ENCODE assay signal across 7 cellular contexts in the genomic region with DNA sequence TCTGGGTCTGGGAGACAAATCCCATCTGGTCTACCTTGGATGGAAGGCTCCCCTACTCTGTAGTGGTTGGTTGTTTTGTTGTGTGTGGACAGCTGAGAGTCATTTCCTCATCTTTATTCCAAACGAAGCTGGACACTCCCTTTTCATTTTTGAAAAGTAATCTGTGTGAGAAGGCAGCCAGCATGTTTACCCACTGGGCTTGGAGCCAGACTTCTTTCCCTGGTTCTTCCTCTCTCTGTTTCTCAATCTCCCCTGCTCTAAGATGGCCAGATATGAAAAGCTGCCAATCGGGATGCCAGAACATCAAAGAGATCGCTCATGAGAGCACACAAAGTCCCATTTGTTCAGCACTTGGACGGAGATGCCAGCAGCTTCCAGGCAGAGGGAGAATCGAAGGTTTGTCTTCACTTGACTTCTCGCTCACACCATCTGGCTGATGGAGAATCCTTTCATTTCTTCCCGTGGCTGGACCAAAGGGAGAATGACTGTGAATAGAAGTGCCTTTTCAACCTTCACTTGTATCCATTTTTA.
A peak's percentile ranks its signal among the peaks of the same experiment; 100 is the strongest.
DNase-seq lines count a peak whose midpoint lies in the region; ATAC-seq and TF ChIP-seq lines count a peak whose summit lies in the region.

No MANE protein-coding gene starts in this region.

- intact Hi-C loops in left ventricle myocardium inferior (cut with micrococcal nuclease) = loop anchor here (10.0 kb wide), 3 partner anchors 315 to 655 kb away; no protein-coding TSS in a partner anchor

- H3K4me3 ChIP-seq in WI38 (ENCODE audit: low read depth, low read length) (peak overlapping the region; percentile 58), left ventricle myocardium inferior (peak overlapping the region; percentile 35), skeletal muscle tissue (ENCODE audit: low read length in 3 of 3) (peak overlapping the region in 2 of 3 donors; percentile 42 to 61)

- H3K9ac ChIP-seq in skeletal muscle tissue (ENCODE audit: low read depth in 1 of 3, low read length in 3 of 3) = no peak overlapping the region

- no peaks in the 10 kb centered on the region for H3K27me3 ChIP-seq in left ventricle myocardium inferior (ENCODE audit: low read depth)
- no peaks in the 10 kb centered on the region for H3K27me3 ChIP-seq in skeletal muscle tissue (ENCODE audit: control insufficient read depth in 3 of 3, insufficient read depth in 3 of 3, low read length in 3 of 3)

- no peak for ATAC-seq in HG02571 (IDR thresholded peaks at IDR 0.05; ENCODE audit: unreplicated experiment)

- peak; percentile 96 for DNase-seq in LHCN-M2 (ENCODE audit: low read depth)
- peak; percentile 34 for DNase-seq in left ventricle myocardium inferior
- DNase-seq in SKM-1 treated with dmso at 0.1 percent for 144 hours (lab: John Stamatoyannopoulos, UW; ENCODE audit: unreplicated experiment) = no peak
- no peak for DNase-seq in activated CD4-positive, alpha-beta T cell treated with anti-CD3 and anti-CD28 coated beads for 4 hours

- peaks cover 11% of the 10 kb centered on the region for H3K4me1 ChIP-seq in left ventricle myocardium inferior
- H3K4me1 ChIP-seq in skeletal muscle tissue (ENCODE audit: control insufficient read depth in 3 of 3, insufficient read depth in 3 of 3, low read length in 3 of 3) = peaks cover 0 to 6% (median 0%) of the 10 kb centered on the region in 3 donors

- H3K27ac ChIP-seq in left ventricle myocardium inferior (replicated peaks) = peak overlapping the region; percentile 56
- H3K27ac ChIP-seq in skeletal muscle tissue (ENCODE audit: low read depth, low read length) = no peak overlapping the region

- H3K9me3 ChIP-seq in left ventricle myocardium inferior (replicated peaks) (no peaks in the 10 kb centered on the region), skeletal muscle tissue (ENCODE audit: control insufficient read depth in 3 of 3, low read length in 3 of 3) (no peaks in the 10 kb centered on the region)

- TF ChIP-seq CTCF in WI38 (IDR thresholded peaks at IDR 0.05; ENCODE audit: low read depth, low read length) = no peak
- TF ChIP-seq CTCF in left ventricle myocardium inferior (IDR thresholded peaks at IDR 0.05; ENCODE audit: borderline replicate concordance) = no peak

- no peaks in the 10 kb centered on the region for H3K36me3 ChIP-seq in left ventricle myocardium inferior
- H3K36me3 ChIP-seq in skeletal muscle tissue (ENCODE audit: control insufficient read depth in 3 of 3, insufficient read depth in 3 of 3, low read length in 3 of 3) = no peaks in the 10 kb centered on the region

Comparison
In these comparisons a context has a peak if more than half of its experiments do, and no peak if none do; other contexts are left out.
1. DNase-seq: peak in LHCN-M2 (single experiment) and left ventricle myocardium inferior (single experiment); none in SKM-1 treated with dmso at 0.1 percent for 144 hours (single experiment) and activated CD4-positive, alpha-beta T cell treated with anti-CD3 and anti-CD28 coated beads for 4 hours (0 of 2).
2. Peak in every context shown above with its lines, with median percentiles within 50 percentile points of each other: H3K4me3 ChIP-seq.